ENCODE assay signal across 16 cellular contexts in genomic region chr5:99077254-99077640, GRCh38.
A peak's percentile ranks its signal among the peaks of the same experiment; 100 is the strongest.
DNase-seq lines count a peak whose midpoint lies in the region; ATAC-seq, FAIRE-seq and TF ChIP-seq lines count a peak whose summit lies in the region.
"Had no signal": no experiment of that assay in that cellular context is flagged by ENCODE, and none has a peak within 500 bp of the region (broad histone marks: within the 10 kb centered on the region; RNA-seq: fewer than 3 reads in every experiment).

No MANE protein-coding gene starts in this region.

- intact Hi-C loops in GM12878 (cut with micrococcal nuclease; ENCODE audit: unreplicated experiment) = no loop called here

- in situ Hi-C loops in GM12878 (cut with MboI) = no loop called here

- no peak overlapping the region for H3K9ac ChIP-seq in GM12878 (ENCODE audit: control insufficient read depth, insufficient read depth, low read length)
- H3K9ac ChIP-seq: BLaER1 treated with 17β-estradiol and CSF1 and Interleukin-3, amounts not matched to agents 10 nM and 100 nM had no signal

- H3K4me1 ChIP-seq in GM12878 (ENCODE audit: control insufficient read depth, insufficient read depth, low read length) = no peaks in the 10 kb centered on the region
- H3K4me1 ChIP-seq: BLaER1 treated with 17β-estradiol and CSF1 and Interleukin-3, amounts not matched to agents 10 nM and 100 nM; gastroesophageal sphincter had no signal

- ATAC-seq in GM18907 (IDR thresholded peaks at IDR 0.05; ENCODE audit: unreplicated experiment) (peak; percentile 78), GM21526 (IDR thresholded peaks at IDR 0.05; ENCODE audit: low FRiP score, unreplicated experiment) (peak; percentile 76), HG03066 (IDR thresholded peaks at IDR 0.05; ENCODE audit: low read depth, unreplicated experiment) (peak; percentile 67), GM12878 (peak; percentile 65), HG03571 (IDR thresholded peaks at IDR 0.05; ENCODE audit: unreplicated experiment) (no peak)
- ATAC-seq: gastroesophageal sphincter, mucosa of descending colon had no signal

- DNase-seq in GM12878 (ENCODE audit: low read depth, low spot score) (no peak), UCSD-AML1 (lab: John Stamatoyannopoulos, UW; ENCODE audit: unreplicated experiment) (no peak)
- DNase-seq in activated CD8-positive, alpha-beta memory T cell treated with anti-CD3 and anti-CD28 coated beads for 24 hours = no peak
- DNase-seq: activated naive CD4-positive, alpha-beta T cell treated with anti-CD3 and anti-CD28 coated beads, Interleukin-2, amount 50 U/mL, for 16 hours; endodermal cell; mucosa of descending colon; NCI-H2107; NK-92 treated with Interleukin-12 subunit alpha and Interleukin-12 subunit beta, amount 100 ng/mL, for 24 hours had no signal

- H4K20me1 ChIP-seq in GM12878 (ENCODE audit: control insufficient read depth, insufficient read depth) = no peaks in the 10 kb centered on the region
- H4K20me1 ChIP-seq: BLaER1 treated with 17β-estradiol and CSF1 and Interleukin-3, amounts not matched to agents 10 nM and 100 nM had no signal

- FAIRE-seq in GM12878 (lab: Jason Lieb, UNC) = no peak
- FAIRE-seq: H54, keratinocyte had no signal

- RAD21 ChIA-PET in GM12878 (lab: Charles Lee; ENCODE audit: unreplicated experiment) = no interaction called here

- TF ChIP-seq RAD21 in GM12878 (IDR thresholded peaks at IDR 0.05; ENCODE audit: insufficient read depth, low read depth, low read length) = no peak

- H3K36me3 ChIP-seq in GM12878 (ENCODE audit: control insufficient read depth in 2 of 2, insufficient read depth in 2 of 2, low read length in 1 of 2) = no peaks in the 10 kb centered on the region
- H3K36me3 ChIP-seq: BLaER1 treated with 17β-estradiol and CSF1 and Interleukin-3, amounts not matched to agents 10 nM and 100 nM; gastroesophageal sphincter had no signal

- no peak for TF ChIP-seq EP300 in GM12878 (IDR thresholded peaks at IDR 0.05; ENCODE audit: borderline replicate concordance in 1 of 2, control insufficient read depth in 1 of 2, low read depth in 2 of 2, low read length in 2 of 2)

- H2AFZ ChIP-seq in GM12878 (ENCODE audit: control insufficient read depth, low read depth, low read length) = no peak overlapping the region

- H3K9me3 ChIP-seq in GM12878 (replicated peaks; ENCODE audit: control insufficient read depth, insufficient read depth, low read length) = no peaks in the 10 kb centered on the region
- H3K9me3 ChIP-seq: mucosa of descending colon had no signal

- H3K27me3 ChIP-seq in GM12878 (replicated peaks in 1 of 2; ENCODE audit: control insufficient read depth in 2 of 2, insufficient read depth in 2 of 2, low read length in 1 of 2) = no peaks in the 10 kb centered on the region
- H3K27me3 ChIP-seq: BLaER1 treated with 17β-estradiol and CSF1 and Interleukin-3, amounts not matched to agents 10 nM and 100 nM; gastroesophageal sphincter had no signal

- no peak overlapping the region for H3K4me2 ChIP-seq in GM12878 (ENCODE audit: control insufficient read depth, insufficient read depth)
- H3K4me2 ChIP-seq: BLaER1 treated with 17β-estradiol and CSF1 and Interleukin-3, amounts not matched to agents 10 nM and 100 nM had no signal

- no TSS peak for BruUV-seq in GM12878 (replicated peaks; lab: Mats Ljungman, UMichigan)

- no peak overlapping the region for H3K4me3 ChIP-seq in GM12878
- H3K4me3 ChIP-seq: BLaER1 treated with 17β-estradiol and CSF1 and Interleukin-3, amounts not matched to agents 10 nM and 100 nM; gastroesophageal sphincter; mucosa of descending colon had no signal

- CTCF ChIA-PET in GM12878 (lab: Yijun Ruan, JAX) = interaction anchor here (0.7 kb wide), 1 partner anchor 16 kb away, joined by 4 read pairs; no protein-coding TSS in a partner anchor

- TF ChIP-seq CTCF in GM12878 (IDR thresholded peaks at IDR 0.05 in 2 of 3, conservative IDR thresholded peaks at IDR 0.05 in 1 of 3; ENCODE audit: control insufficient read depth in 2 of 3, extremely low read depth in 1 of 3, insufficient read depth in 1 of 3, low read depth in 3 of 3, low read length in 3 of 3) = no peak

- POLR2A ChIA-PET in GM12878 (lab: Charles Lee) = no interaction called here

- no peak overlapping the region for H3K27ac ChIP-seq in GM12878 (ENCODE audit: control insufficient read depth, insufficient read depth)
- H3K27ac ChIP-seq: BLaER1 treated with 17β-estradiol and CSF1 and Interleukin-3, amounts not matched to agents 10 nM and 100 nM; gastroesophageal sphincter had no signal

- no peaks in the 10 kb centered on the region for H3K79me2 ChIP-seq in GM12878 (ENCODE audit: control insufficient read depth, insufficient read depth, low read length)

- SMC1A ChIA-PET in GM12878 (lab: Charles Lee; ENCODE audit: uncharacterized antibody, unreplicated experiment) = no interaction called here

- no peak for TF ChIP-seq POLR2A in GM12878 (IDR thresholded peaks at IDR 0.05; ENCODE audit: low read depth, low read length)

TF ChIP-seq in GM12878, 131 proteins besides CTCF, POLR2A, EP300 and RAD21:
- TF ChIP-seq POU2F2 (IDR thresholded peaks at IDR 0.05; ENCODE audit: borderline replicate concordance, low read depth, low read length) (no peak), PML (IDR thresholded peaks at IDR 0.05; ENCODE audit: low read length) (no peak), NKRF (conservative IDR thresholded peaks at IDR 0.05) (no peak), NR2C2 (IDR thresholded peaks at IDR 0.05; ENCODE audit: borderline replicate concordance, control insufficient read depth, insufficient read length, low read depth) (no peak), EED (IDR thresholded peaks at IDR 0.05; ENCODE audit: low read depth) (no peak), TCF7 (IDR thresholded peaks at IDR 0.05; ENCODE audit: borderline replicate concordance) (no peak), SUZ12 (IDR thresholded peaks at IDR 0.05; ENCODE audit: unreplicated experiment) (no peak), SUPT20H (IDR thresholded peaks at IDR 0.05; ENCODE audit: borderline replicate concordance, control insufficient read depth, low read depth, low read length) (no peak), NRF1 (conservative IDR thresholded peaks at IDR 0.05; ENCODE audit: low read depth, low read length) (no peak), SP1 (IDR thresholded peaks at IDR 0.05; ENCODE audit: low read depth, low read length) (no peak), SMAD5 (IDR thresholded peaks at IDR 0.05; ENCODE audit: low read depth) (no peak), HDAC6 (IDR thresholded peaks at IDR 0.05; ENCODE audit: unreplicated experiment) (no peak), ZNF384 (IDR thresholded peaks at IDR 0.05; ENCODE audit: borderline replicate concordance, low read depth, low read length) (no peak), HDGF (IDR thresholded peaks at IDR 0.05) (no peak), SMARCA5 (IDR thresholded peaks at IDR 0.05) (no peak), CHD2 (IDR thresholded peaks at IDR 0.05; ENCODE audit: borderline replicate concordance, low read depth, low read length) (no peak), LARP7 (IDR thresholded peaks at IDR 0.05) (no peak), KDM1A (IDR thresholded peaks at IDR 0.05; ENCODE audit: borderline replicate concordance) (no peak)
- TF ChIP-seq, protein P1, sequence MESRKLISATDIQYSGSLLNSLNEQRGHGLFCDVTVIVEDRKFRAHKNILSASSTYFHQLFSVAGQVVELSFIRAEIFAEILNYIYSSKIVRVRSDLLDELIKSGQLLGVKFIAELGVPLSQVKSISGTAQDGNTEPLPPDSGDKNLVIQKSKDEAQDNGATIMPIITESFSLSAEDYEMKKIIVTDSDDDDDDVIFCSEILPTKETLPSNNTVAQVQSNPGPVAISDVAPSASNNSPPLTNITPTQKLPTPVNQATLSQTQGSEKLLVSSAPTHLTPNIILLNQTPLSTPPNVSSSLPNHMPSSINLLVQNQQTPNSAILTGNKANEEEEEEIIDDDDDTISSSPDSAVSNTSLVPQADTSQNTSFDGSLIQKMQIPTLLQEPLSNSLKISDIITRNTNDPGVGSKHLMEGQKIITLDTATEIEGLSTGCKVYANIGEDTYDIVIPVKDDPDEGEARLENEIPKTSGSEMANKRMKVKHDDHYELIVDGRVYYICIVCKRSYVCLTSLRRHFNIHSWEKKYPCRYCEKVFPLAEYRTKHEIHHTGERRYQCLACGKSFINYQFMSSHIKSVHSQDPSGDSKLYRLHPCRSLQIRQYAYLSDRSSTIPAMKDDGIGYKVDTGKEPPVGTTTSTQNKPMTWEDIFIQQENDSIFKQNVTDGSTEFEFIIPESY (IDR thresholded peaks at IDR 0.05) = no peak
- TF ChIP-seq, protein P2, sequence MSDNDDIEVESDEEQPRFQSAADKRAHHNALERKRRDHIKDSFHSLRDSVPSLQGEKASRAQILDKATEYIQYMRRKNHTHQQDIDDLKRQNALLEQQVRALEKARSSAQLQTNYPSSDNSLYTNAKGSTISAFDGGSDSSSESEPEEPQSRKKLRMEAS (IDR thresholded peaks at IDR 0.05; ENCODE audit: low read depth, low read length) = no peak
